In genomic region chr2:117057021-117057420, GRCh38 we compare ENCODE assay signal across 11 cellular contexts.
"Had no signal": no experiment of that assay in that cellular context is flagged by ENCODE, and none has a peak within 500 bp of the region (broad histone marks: within the 10 kb centered on the region; RNA-seq: fewer than 3 reads in every experiment).

No MANE protein-coding gene starts in this region.

- H3K27ac ChIP-seq: coronary artery, heart left ventricle, ovary, skin epidermis, thyroid gland, uterus, VCaP had no signal

- H3K4me1 ChIP-seq: heart left ventricle, thyroid gland, uterus had no signal

- H3K9me3 ChIP-seq: thyroid gland, uterus had no signal

- ATAC-seq: activated CD4-positive, alpha-beta T cell treated with anti-CD3 and anti-CD28 coated beads for 36 hours; heart left ventricle; left ventricle myocardium superior had no signal

- H3K4me3 ChIP-seq: coronary artery, heart left ventricle, ovary, skin epidermis, thyroid gland, uterus had no signal

- H3K27me3 ChIP-seq: heart left ventricle, ovary, thyroid gland, uterus had no signal

- DNase-seq: activated CD4-positive, alpha-beta T cell treated with anti-CD3 and anti-CD28 coated beads for 36 hours; activated naive CD4-positive, alpha-beta T cell treated with Interleukin-2 at 50 U/mL for 16 hours; effector CD8-positive, alpha-beta T cell; heart left ventricle; left ventricle myocardium superior; ovary; thyroid gland; uterus had no signal

- H3K36me3 ChIP-seq: heart left ventricle, ovary, thyroid gland, uterus had no signal
